27 cellular contexts compared by ENCODE assay signal in the genomic region with DNA sequence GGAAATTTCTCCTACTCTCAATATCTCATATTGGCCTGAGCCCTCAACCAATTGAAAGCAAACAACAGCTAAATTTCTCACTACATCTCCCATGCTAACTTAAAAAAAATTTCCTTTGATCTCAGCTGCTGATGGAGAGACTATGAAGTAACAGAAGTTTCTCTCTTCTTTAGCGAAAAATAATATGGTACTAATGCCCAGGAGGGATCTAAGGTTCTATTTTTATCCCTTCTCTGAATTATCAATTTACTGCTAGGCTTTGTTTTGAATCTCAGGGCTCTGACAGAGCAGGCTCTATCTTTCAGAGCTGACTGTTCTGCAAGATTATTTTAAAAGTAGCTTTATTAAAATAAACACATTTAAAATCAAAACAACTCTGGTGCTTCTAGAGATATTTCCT.
"Had no signal": no experiment of that assay in that cellular context is flagged by ENCODE, and none has a peak within 500 bp of the region (broad histone marks: within the 10 kb centered on the region; RNA-seq: fewer than 3 reads in every experiment).

No MANE protein-coding gene starts in this region.

- H3K4me1 Mint-ChIP-seq: naive thymus-derived CD4-positive, alpha-beta T cell; neural progenitor cell; stimulated activated naive B cell treated with anti-CD40 and anti-IgM and Interleukin-4, amounts not matched to agents 10 μg/mL and 1 μg/mL and 100 μg/mL, for 72 hours had no signal

- H3K4me3 ChIP-seq: heart left ventricle, left ventricle myocardium inferior, lung, mucosa of descending colon, neural progenitor cell, psoas muscle, right lobe of liver, stomach, testis, tibial artery, upper lobe of right lung had no signal

- H3K36me3 Mint-ChIP-seq: naive thymus-derived CD4-positive, alpha-beta T cell; natural killer cell treated with Interleukin-12 subunit alpha and Interleukin-12 subunit beta and Interleukin-15 and Interleukin-18, amount 100 ng/mL, for 72 hours; neural progenitor cell; stimulated activated naive B cell treated with anti-CD40 and anti-IgM and Interleukin-4, amounts not matched to agents 10 μg/mL and 1 μg/mL and 100 μg/mL, for 72 hours had no signal

- H3K27me3 Mint-ChIP-seq: naive thymus-derived CD4-positive, alpha-beta T cell; natural killer cell treated with Interleukin-12 subunit alpha and Interleukin-12 subunit beta and Interleukin-15 and Interleukin-18, amount 100 ng/mL, for 72 hours; stimulated activated naive B cell treated with anti-CD40 and anti-IgM and Interleukin-4, amounts not matched to agents 10 μg/mL and 1 μg/mL and 100 μg/mL, for 72 hours had no signal

- H3K9me3 ChIP-seq: heart left ventricle, left ventricle myocardium inferior, neutrophil, psoas muscle, right lobe of liver, stomach, testis, tibial artery, upper lobe of right lung had no signal

- H3K4me3 Mint-ChIP-seq: naive thymus-derived CD4-positive, alpha-beta T cell; natural killer cell treated with Interleukin-12 subunit alpha and Interleukin-12 subunit beta and Interleukin-15 and Interleukin-18, amount 100 ng/mL, for 72 hours; neural progenitor cell; stimulated activated naive B cell treated with anti-CD40 and anti-IgM and Interleukin-4, amounts not matched to agents 10 μg/mL and 1 μg/mL and 100 μg/mL, for 72 hours had no signal

- H3K36me3 ChIP-seq: heart left ventricle, left ventricle myocardium inferior, neural progenitor cell, neutrophil, right lobe of liver, stomach, tibial artery, upper lobe of right lung had no signal

- H3K27ac ChIP-seq: heart left ventricle, left ventricle myocardium inferior, neural progenitor cell, neutrophil, parathyroid adenoma, psoas muscle, right lobe of liver, stomach, testis, tibial artery, upper lobe of right lung had no signal

- ATAC-seq: heart left ventricle; mucosa of descending colon; naive thymus-derived CD4-positive, alpha-beta T cell; natural killer cell treated with Interleukin-12 subunit alpha and Interleukin-12 subunit beta and Interleukin-15 and Interleukin-18, amount 100 ng/mL, for 72 hours; psoas muscle; right lobe of liver; stimulated activated naive B cell treated with anti-CD40 and anti-IgM and Interleukin-4, amounts not matched to agents 10 μg/mL and 1 μg/mL and 100 μg/mL, for 72 hours; stimulated activated naive CD8-positive, alpha-beta T cell treated with anti-CD3 and anti-CD28 coated beads, Interleukin-15, Interleukin-2, amounts not matched to agents 100 U/mL and 50 U/mL, for 24 hours; upper lobe of right lung had no signal

- DNase-seq: heart left ventricle; hypothalamus; islet precursor cell; left ventricle myocardium inferior; mesendoderm; midbrain; mucosa of descending colon; naive thymus-derived CD4-positive, alpha-beta T cell; occipital lobe; psoas muscle; right lobe of liver; stimulated activated CD4-positive, alpha-beta T cell treated with anti-CD3 and anti-CD28 coated beads, Interleukin-12 subunit alpha, Interleukin-12 subunit beta, amount 100 ng/mL, for 4 hours; stimulated activated CD4-positive, alpha-beta T cell treated with anti-CD3 and anti-CD28 coated beads, Interleukin-15, amount 100 ng/mL, for 24 hours; stimulated activated CD4-positive, alpha-beta T cell treated with anti-CD3 and anti-CD28 coated beads, Interleukin-2, amount 100 ng/mL, for 24 hours; stimulated activated CD4-positive, alpha-beta T cell treated with anti-CD3 and anti-CD28 coated beads, Interleukin-4, amount 100 ng/mL, for 1 hour; stimulated activated naive B cell treated with anti-CD40 and anti-IgM and Interleukin-4, amounts not matched to agents 10 μg/mL and 1 μg/mL and 100 μg/mL, for 72 hours; stimulated activated naive CD8-positive, alpha-beta T cell treated with anti-CD3 and anti-CD28 coated beads, Interleukin-15, Interleukin-2, amounts not matched to agents 100 U/mL and 50 U/mL, for 24 hours; stomach; testis; tibial artery; trophoblast cell; upper lobe of right lung had no signal

- H3K4me1 ChIP-seq: neural progenitor cell, parathyroid adenoma, psoas muscle, right lobe of liver, stomach, testis, tibial artery, upper lobe of right lung had no signal

- H3K27ac Mint-ChIP-seq: naive thymus-derived CD4-positive, alpha-beta T cell; natural killer cell treated with Interleukin-12 subunit alpha and Interleukin-12 subunit beta and Interleukin-15 and Interleukin-18, amount 100 ng/mL, for 72 hours; neural progenitor cell; stimulated activated naive B cell treated with anti-CD40 and anti-IgM and Interleukin-4, amounts not matched to agents 10 μg/mL and 1 μg/mL and 100 μg/mL, for 72 hours had no signal

- H3K27me3 ChIP-seq: heart left ventricle, neural progenitor cell, neutrophil, right lobe of liver, stomach, testis, tibial artery, upper lobe of right lung had no signal

- H3K9me3 Mint-ChIP-seq: neural progenitor cell; stimulated activated naive B cell treated with anti-CD40 and anti-IgM and Interleukin-4, amounts not matched to agents 10 μg/mL and 1 μg/mL and 100 μg/mL, for 72 hours had no signal
